9 cellular contexts compared by ENCODE assay signal in the genomic region with DNA sequence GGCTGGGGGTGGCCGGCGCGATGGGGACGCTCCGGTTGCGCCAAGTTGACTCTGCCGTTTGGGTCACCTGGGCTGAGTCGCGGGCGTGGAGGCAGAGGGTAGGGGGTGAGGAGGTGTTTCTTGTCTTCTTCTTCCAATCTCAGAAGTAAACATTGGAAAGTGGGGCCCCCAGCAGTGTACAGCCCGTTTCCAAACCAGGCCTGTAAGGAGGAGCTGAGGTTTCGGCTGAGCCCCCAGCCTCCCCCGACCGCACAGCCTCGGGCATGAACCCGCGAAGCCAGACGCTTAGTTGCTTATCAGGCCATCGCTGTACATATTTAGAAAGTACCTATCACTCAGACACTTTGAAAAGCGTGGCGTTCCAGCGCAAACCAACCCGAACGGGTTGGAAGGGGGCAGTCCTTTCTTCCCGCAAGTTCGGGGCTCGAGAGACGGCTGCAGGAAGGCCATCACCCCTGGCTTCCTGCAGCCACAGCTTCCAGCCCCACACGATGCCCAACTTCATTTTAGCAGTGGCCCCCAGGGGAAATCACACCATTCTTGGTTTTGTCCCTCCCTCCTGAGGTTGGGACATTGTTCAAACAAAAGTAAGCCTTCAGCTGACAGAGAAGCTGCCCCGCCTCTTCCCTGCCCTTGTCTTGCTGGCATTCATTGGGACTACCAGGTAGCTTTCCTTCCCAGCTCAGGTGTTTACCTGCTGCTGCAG.
DNase-seq lines count a peak whose midpoint lies in the region; ATAC-seq and TF ChIP-seq lines count a peak whose summit lies in the region.
"Had no signal": no experiment of that assay in that cellular context is flagged by ENCODE, and none has a peak within 500 bp of the region (broad histone marks: within the 10 kb centered on the region; RNA-seq: fewer than 3 reads in every experiment).

No MANE protein-coding gene starts in this region.

- ATAC-seq in GM21576 (IDR thresholded peaks at IDR 0.05; ENCODE audit: unreplicated experiment) = no peak

- no peak for TF ChIP-seq CTCF in vagina (IDR thresholded peaks at IDR 0.05)

- H3K4me1 ChIP-seq in vagina = peaks cover 56% of the 10 kb centered on the region

- H3K36me3 ChIP-seq in vagina = no peaks in the 10 kb centered on the region

- no peaks in the 10 kb centered on the region for H3K27me3 ChIP-seq in vagina

- peak; percentile 5 to 30 (median 24) for DNase-seq in stimulated activated naive CD4-positive, alpha-beta T cell (lab: John Stamatoyannopoulos, UW)
- DNase-seq in stimulated activated naive CD4-positive, alpha-beta T cell treated with Interleukin-2 at 50 U/mL for 16 hours (lab: John Stamatoyannopoulos, UW) = no peak
- DNase-seq in mucosa of gallbladder (ENCODE audit: low spot score) = peak; percentile 57
- peak; percentile 85 to 86 for DNase-seq in vagina (ENCODE audit: extremely low spot score in 2 of 2)
- DNase-seq in Kasumi-1 (lab: John Stamatoyannopoulos, UW) = no peak
- DNase-seq in kidney glomerular epithelial cell (lab: John Stamatoyannopoulos, UW) = no peak
- DNase-seq: DND-41 had no signal

- peak overlapping the region; percentile 20 to 31 for H3K4me3 ChIP-seq in vagina

- no peak for TF ChIP-seq POLR2A in vagina (IDR thresholded peaks at IDR 0.05)

- H3K9me3 ChIP-seq in vagina = no peaks in the 10 kb centered on the region

- peak overlapping the region; percentile 85 for H3K27ac ChIP-seq in cingulate gyrus (ENCODE audit: low read depth, low read length)
- H3K27ac ChIP-seq in vagina = peak overlapping the region; percentile 80

- intact Hi-C loops in vagina (cut with DNase I) = no loop called here

Comparison
In these comparisons a context has a peak if more than half of its experiments do, and no peak if none do; other contexts are left out.
1. DNase-seq: peak in stimulated activated naive CD4-positive, alpha-beta T cell (6 of 6), mucosa of gallbladder (single experiment) and vagina (2 of 2); none in stimulated activated naive CD4-positive, alpha-beta T cell treated with Interleukin-2 at 50 U/mL for 16 hours (single experiment), Kasumi-1 (0 of 2) and kidney glomerular epithelial cell (single experiment).